In the genomic region with DNA sequence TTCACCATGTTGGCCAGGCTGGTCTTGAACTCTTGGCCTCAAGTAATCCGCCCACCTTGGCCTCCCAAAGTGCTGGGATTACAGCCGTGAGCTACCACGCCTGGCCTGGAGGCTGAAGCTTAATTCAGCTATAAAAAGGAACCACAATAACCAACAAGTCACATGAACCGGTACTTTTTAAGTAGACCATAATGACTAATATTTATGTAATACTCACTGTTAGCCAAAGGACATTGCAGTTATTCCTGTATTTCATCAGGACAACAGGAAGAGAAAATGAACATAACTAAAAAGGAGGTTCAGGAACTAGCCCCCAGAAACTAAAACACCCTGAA, we compare ENCODE assay signal across 13 cellular contexts. TPM values are rescaled to one million over a fixed set of nuclear protein-coding genes. Genes with fewer than 3 reads are reported as not detected.
DNase-seq lines count a peak whose midpoint lies in the region; ATAC-seq, FAIRE-seq and TF ChIP-seq lines count a peak whose summit lies in the region.
"Had no signal": no experiment of that assay in that cellular context is flagged by ENCODE, and none has a peak within 500 bp of the region (broad histone marks: within the 10 kb centered on the region; RNA-seq: fewer than 3 reads in every experiment).

No MANE protein-coding gene starts in this region.

- no peaks in the 10 kb centered on the region for H3K79me2 ChIP-seq in astrocyte (ENCODE audit: insufficient read depth, low read length)

- FAIRE-seq in astrocyte (lab: Jason Lieb, UNC) = no peak

- H2AFZ ChIP-seq in astrocyte (ENCODE audit: low read depth, low read length) = no peak overlapping the region

- peaks cover 16% of the 10 kb centered on the region for H3K36me3 Mint-ChIP-seq in astrocyte (ENCODE audit: low read depth, unreplicated experiment)

- H3K4me1 Mint-ChIP-seq in astrocyte (ENCODE audit: low read depth, unreplicated experiment) = no peaks in the 10 kb centered on the region
- H3K4me1 Mint-ChIP-seq: H9 had no signal

- H3K9ac ChIP-seq in astrocyte (ENCODE audit: low read length) = no peak overlapping the region

- H3K27me3 Mint-ChIP-seq in astrocyte (ENCODE audit: low read depth, unreplicated experiment) = no peaks in the 10 kb centered on the region

- H3K4me3 ChIP-seq in AG10803 (ENCODE audit: low read length) (no peak overlapping the region), MG63 (no peak overlapping the region), astrocyte (ENCODE audit: insufficient read depth, low read depth, low read length) (no peak overlapping the region)
- H3K4me3 ChIP-seq: colonic mucosa, sigmoid colon had no signal

- TF ChIP-seq CTCF in AG10803 (conservative IDR thresholded peaks at IDR 0.05; ENCODE audit: low read length) = no peak
- TF ChIP-seq CTCF in astrocyte (IDR thresholded peaks at IDR 0.05; ENCODE audit: insufficient read depth, low read depth, low read length) = no peak

- H3K36me3 ChIP-seq in MG63 (no peaks in the 10 kb centered on the region), astrocyte (ENCODE audit: insufficient read depth, low read length) (no peaks in the 10 kb centered on the region)
- H3K36me3 ChIP-seq: colonic mucosa had no signal

- H3K9me3 ChIP-seq in MG63 = no peaks in the 10 kb centered on the region; the same call in 1 of the 2 replicates
- H3K9me3 ChIP-seq in astrocyte (ENCODE audit: insufficient read depth, low read depth, low read length) = no peaks in the 10 kb centered on the region
- H3K9me3 ChIP-seq: colonic mucosa, sigmoid colon had no signal

- no peak for ATAC-seq in HG02610 (IDR thresholded peaks at IDR 0.05; ENCODE audit: unreplicated experiment)

- no peaks in the 10 kb centered on the region for H3K4me1 ChIP-seq in astrocyte (ENCODE audit: insufficient read depth, low read length)
- H3K4me1 ChIP-seq: colonic mucosa, sigmoid colon had no signal

- no peaks in the 10 kb centered on the region for H3K9me3 Mint-ChIP-seq in astrocyte (ENCODE audit: unreplicated experiment)
- H3K9me3 Mint-ChIP-seq: H9 had no signal

- DNase-seq in AG10803 (ENCODE audit: low read depth) (peak; percentile 26), MG63 (peak; percentile 75), astrocyte (ENCODE audit: low read depth) (peak; percentile 36), iris pigment epithelial cell (ENCODE audit: low read depth) (peak; percentile 78), middle frontal gyrus (ENCODE audit: extremely low spot score, low spot score) (no peak), NCI-H774 (lab: John Stamatoyannopoulos, UW) (no peak), GM19240 (ENCODE audit: insufficient read length, low spot score) (no peak)
- DNase-seq: activated effector memory CD4-positive, alpha-beta T cell treated with anti-CD3 and anti-CD28 coated beads, Interleukin-2, amount 50 U/mL, for 16 hours; colonic mucosa; H9; sigmoid colon had no signal

- no peak overlapping the region for H3K27ac ChIP-seq in astrocyte (ENCODE audit: low read depth, low read length)
- H3K27ac ChIP-seq: C4-2B, colonic mucosa had no signal

- H3K4me3 Mint-ChIP-seq in astrocyte (ENCODE audit: unreplicated experiment) = no peak overlapping the region
- H3K4me3 Mint-ChIP-seq: H9 had no signal

- no peak overlapping the region for H3K27ac Mint-ChIP-seq in astrocyte (ENCODE audit: unreplicated experiment)
- H3K27ac Mint-ChIP-seq: H9 had no signal

- no peaks in the 10 kb centered on the region for H4K20me1 ChIP-seq in astrocyte (ENCODE audit: insufficient read depth, low read length)

- H3K4me2 ChIP-seq in astrocyte (ENCODE audit: low read length) = no peak overlapping the region

- H3K27me3 ChIP-seq in MG63 (no peaks in the 10 kb centered on the region; the same call in 1 of the 2 replicates), astrocyte (ENCODE audit: insufficient read depth, low read length) (no peaks in the 10 kb centered on the region)
- H3K27me3 ChIP-seq: colonic mucosa, sigmoid colon had no signal

RNA-seq across cellular contexts. Expression of a gene that starts 49.0 kb away (rescaled TPM):
- total RNA-seq in MG63 (2014; rRNA removed; shearing (Covaris generic); ENCODE audit: low replicate concordance) = 7.0 and 32.9 TPM in 2 replicates
- total RNA-seq in astrocyte = 27.2 and 30.2 TPM in 2 replicates

Comparison
In these comparisons a context has a peak if more than half of its experiments do, and no peak if none do; other contexts are left out.
1. DNase-seq: peak in AG10803 (single experiment), MG63 (single experiment), astrocyte (single experiment) and iris pigment epithelial cell (single experiment); none in middle frontal gyrus (single experiment), NCI-H774 (single experiment) and GM19240 (single experiment).